In the genomic region with DNA sequence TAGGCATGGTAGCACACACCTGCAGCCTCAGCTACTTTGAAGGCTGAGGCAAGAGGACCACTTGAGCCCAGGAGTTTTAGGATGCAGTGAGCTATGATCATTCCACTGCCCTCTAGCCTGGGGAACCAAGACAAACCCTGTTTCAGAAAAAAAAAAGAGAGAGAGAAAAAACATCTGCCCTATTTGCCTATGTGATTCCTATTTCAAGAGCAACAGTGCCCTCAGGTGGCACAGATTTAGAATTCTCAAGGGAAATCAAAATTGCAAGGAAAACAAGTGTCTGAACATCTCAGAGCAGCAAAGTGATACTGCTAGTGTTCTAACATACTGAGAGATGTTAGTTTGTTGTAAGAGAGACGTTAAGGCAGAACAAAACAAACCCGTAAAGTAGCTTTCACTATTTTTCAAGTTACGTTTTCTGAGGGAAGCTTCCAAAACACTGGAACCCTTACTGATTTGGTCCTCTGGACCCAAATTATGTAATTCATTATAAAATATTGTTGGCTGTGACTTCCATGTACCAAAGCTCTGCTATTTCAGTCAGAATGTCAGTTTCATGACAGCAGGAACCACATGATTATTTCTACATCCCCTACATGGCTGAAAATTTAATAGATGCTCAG, we compare ENCODE assay signal across 7 cellular contexts. TPM values are rescaled to one million over a fixed set of nuclear protein-coding genes. Genes with fewer than 3 reads are reported as not detected.
DNase-seq lines count a peak whose midpoint lies in the region; ATAC-seq and TF ChIP-seq lines count a peak whose summit lies in the region.

No MANE protein-coding gene starts in this region.

- no peak overlapping the region for H3K4me3 Mint-ChIP-seq in glutamatergic neuron (ENCODE audit: unreplicated experiment)

- TF ChIP-seq CTCF in glutamatergic neuron (IDR thresholded peaks at IDR 0.05; ENCODE audit: partially characterized antibody, unreplicated experiment): peak; percentile 35
- TF ChIP-seq CTCF in spleen (IDR thresholded peaks at IDR 0.05 in 8 of 11, conservative IDR thresholded peaks at IDR 0.05 in 3 of 11): peak; percentile 31 to 66 (median 53)

- H3K27me3 Mint-ChIP-seq in glutamatergic neuron (ENCODE audit: unreplicated experiment): no peaks in the 10 kb centered on the region

- no peak overlapping the region for H3K27ac ChIP-seq in spleen

- H3K4me1 ChIP-seq in spleen: peaks cover 0 to 20% (median 6%) of the 10 kb centered on the region in 6 donors

- H3K9me3 Mint-ChIP-seq in glutamatergic neuron (ENCODE audit: unreplicated experiment): no peaks in the 10 kb centered on the region

- H3K4me3 ChIP-seq in spleen: no peak overlapping the region

- 55 to 69% (median 62%) methylated on average over 3 of the region's 3 CpGs for WGBS in spleen, 5 donors

- peaks cover 0 to 49% (median 35%) of the 10 kb centered on the region in 6 donors for H3K36me3 ChIP-seq in spleen

- H3K36me3 Mint-ChIP-seq in glutamatergic neuron (ENCODE audit: unreplicated experiment): no peaks in the 10 kb centered on the region

- H3K27me3 ChIP-seq in spleen (replicated peaks in 1 of 7): no peaks in the 10 kb centered on the region

- H3K4me1 Mint-ChIP-seq in glutamatergic neuron (ENCODE audit: low read depth, unreplicated experiment): no peaks in the 10 kb centered on the region

- ATAC-seq in GM21381 (IDR thresholded peaks at IDR 0.05; ENCODE audit: unreplicated experiment): peak; percentile 80
- peak; percentile 76 for ATAC-seq in HG03565 (IDR thresholded peaks at IDR 0.05; ENCODE audit: unreplicated experiment)

- intact Hi-C loops in spleen (cut with DNase I; ENCODE audit: low total_unique reads): loop anchor here (10.0 kb wide), 2 partner anchors 67 to 647 kb away; no protein-coding TSS in a partner anchor

- no peak overlapping the region for H3K27ac Mint-ChIP-seq in glutamatergic neuron (ENCODE audit: unreplicated experiment)

- H3K9me3 ChIP-seq in spleen: no peaks in the 10 kb centered on the region

- peak; percentile 32 for DNase-seq in GDM1 (lab: John Stamatoyannopoulos, UW)
- peak; percentile 20 to 36 for DNase-seq in NOMO-1 (lab: John Stamatoyannopoulos, UW; ENCODE audit: unreplicated experiment in 2 of 2)
- DNase-seq in activated gamma-delta T cell treated with anti-CD3 and anti-CD28 coated beads, Interleukin-2, amount 50 U/mL, for 16 hours (ENCODE audit: low read depth): peak; percentile 14
- no peak for DNase-seq in glutamatergic neuron
- DNase-seq in spleen: no peak

- TF ChIP-seq POLR2A in spleen (IDR thresholded peaks at IDR 0.05): no peak

RNA-seq across cellular contexts. Expression of gene BDH2, which starts 7.9 kb away (rescaled TPM):
- total RNA-seq in glutamatergic neuron (ENCODE audit: unreplicated experiment) (19.6 TPM), spleen (10 to 100 TPM; 16.8 to 42.0 (median 36.8) TPM)
- polyA plus RNA-seq in spleen: 10 to 100 TPM; 32.6 to 42.2 (median 41.8) TPM

RNA-seq across cellular contexts. Expression of gene SLC9B2, which starts 15.2 kb away (rescaled TPM):
- total RNA-seq in glutamatergic neuron (ENCODE audit: unreplicated experiment) (14.4 TPM), spleen (10 to 100 TPM; 10.1 to 17.0 (median 13.2) TPM)
- polyA plus RNA-seq in spleen: 1 to 10 TPM; 6.4 to 9.2 (median 7.5) TPM

Comparison
In these comparisons a context has a peak if more than half of its experiments do, and no peak if none do; other contexts are left out.
1. DNase-seq: peak in GDM1 (single experiment), NOMO-1 (2 of 2) and activated gamma-delta T cell treated with anti-CD3 and anti-CD28 coated beads, Interleukin-2, amount 50 U/mL, for 16 hours (single experiment); none in glutamatergic neuron (single experiment) and spleen (single experiment).